Comparison of ENCODE assay signal across 25 cellular contexts in the genomic region with DNA sequence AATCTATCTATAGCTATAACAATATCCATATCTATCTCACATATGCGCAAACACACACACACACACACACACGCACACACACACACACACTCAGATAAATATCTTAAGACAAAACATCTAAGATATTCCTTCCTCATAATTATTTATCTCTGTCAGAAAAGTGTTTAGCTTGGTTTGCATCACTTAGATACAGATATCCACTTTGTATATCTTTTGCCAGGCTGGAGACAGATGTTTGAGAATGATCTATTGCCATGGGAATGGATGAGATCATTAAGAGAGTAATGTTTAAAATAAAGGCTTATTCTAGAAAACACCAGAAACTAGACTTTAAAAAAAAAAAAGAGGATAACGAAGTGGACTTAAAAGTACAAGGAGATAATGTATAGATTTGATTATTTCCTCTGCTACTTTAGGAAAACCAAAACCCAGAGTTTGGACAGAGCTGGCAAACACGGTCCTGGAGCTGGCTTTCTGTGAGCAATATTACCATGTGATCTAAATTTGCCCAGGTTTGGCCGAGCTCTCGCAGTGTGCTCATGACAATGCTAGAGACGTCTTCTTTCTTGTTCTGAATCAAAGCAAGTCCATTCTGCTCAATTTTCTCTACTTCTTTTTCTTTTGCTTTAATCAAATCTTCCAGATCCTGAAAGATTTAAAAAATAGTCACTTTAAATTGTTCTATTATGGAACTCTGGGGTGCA.
A peak's percentile ranks its signal among the peaks of the same experiment; 100 is the strongest.
DNase-seq lines count a peak whose midpoint lies in the region; ATAC-seq, FAIRE-seq and TF ChIP-seq lines count a peak whose summit lies in the region.
"Had no signal": no experiment of that assay in that cellular context is flagged by ENCODE, and none has a peak within 500 bp of the region (broad histone marks: within the 10 kb centered on the region; RNA-seq: fewer than 3 reads in every experiment).

No MANE protein-coding gene starts in this region.

- POLR2A ChIA-PET in K562 (lab: Yijun Ruan, JAX): interaction anchor here (0.5 kb wide), 2 partner anchors 90 to 844 kb away, joined by 3 read pairs; no protein-coding TSS in a partner anchor

- FAIRE-seq in K562 (lab: Jason Lieb, UNC): no peak

- H2AFZ ChIP-seq in GM23248: no peak overlapping the region
- no peak overlapping the region for H2AFZ ChIP-seq in K562 (ENCODE audit: low read depth, low read length)

- TF ChIP-seq CTCF in K562 (IDR thresholded peaks at IDR 0.05 in 2 of 3, conservative IDR thresholded peaks at IDR 0.05 in 1 of 3; ENCODE audit: insufficient read depth in 2 of 3, low read depth in 1 of 3, low read length in 3 of 3) (no peak), fibroblast of the aortic adventitia (IDR thresholded peaks at IDR 0.05; ENCODE audit: insufficient read depth, low read length) (no peak), tibial nerve (IDR thresholded peaks at IDR 0.05) (no peak)

- TF ChIP-seq EP300 in K562 (IDR thresholded peaks at IDR 0.05; ENCODE audit: low read length) (no peak), tibial nerve (IDR thresholded peaks at IDR 0.05) (no peak)

- H3K4me1 ChIP-seq in GM23248 (ENCODE audit: insufficient read depth) (no peaks in the 10 kb centered on the region), K562 (replicated peaks in 1 of 2; ENCODE audit: control insufficient read depth in 2 of 2, insufficient read depth in 2 of 2, low read length in 2 of 2) (no peaks in the 10 kb centered on the region), rectal smooth muscle tissue (ENCODE audit: control insufficient read depth, insufficient read depth, low read length) (peaks cover 4% of the 10 kb centered on the region), tibial nerve (no peaks in the 10 kb centered on the region)
- H3K4me1 ChIP-seq: ascending aorta, SJSA1 had no signal

- H4K20me1 ChIP-seq in GM23248 (ENCODE audit: insufficient read depth): no peaks in the 10 kb centered on the region
- H4K20me1 ChIP-seq in K562 (replicated peaks; ENCODE audit: control insufficient read depth, insufficient read depth, low read length): no peaks in the 10 kb centered on the region

- intact Hi-C loops in K562 (cut with micrococcal nuclease): no loop called here

- no peaks in the 10 kb centered on the region for H3K9me1 ChIP-seq in K562 (ENCODE audit: control insufficient read depth, insufficient read depth, low read length)

- DNase-seq in GM23248 (peak; percentile 16), K562 (ENCODE audit: extremely low read depth in 1 of 4, low spot score in 3 of 4) (no peak), fibroblast of the aortic adventitia (ENCODE audit: low read depth) (peak; percentile 58), tibial nerve (ENCODE audit: low spot score in 2 of 2) (no peak), foreskin melanocyte (no peak), mucosa of gallbladder (ENCODE audit: low spot score) (no peak), KG1 (lab: John Stamatoyannopoulos, UW) (no peak)
- DNase-seq: activated CD4-positive, alpha-beta memory T cell treated with anti-CD3 and anti-CD28 coated beads for 36 hours; activated CD8-positive, alpha-beta memory T cell treated with anti-CD3 and anti-CD28 coated beads, Interleukin-2, amount 50 U/mL, for 48 hours; central memory CD4-positive, alpha-beta T cell; glutamatergic neuron; Karpas-422; mesendoderm; naive B cell; NCI-H1694 treated with DMSO at 0.1 percent for 48 hours; NCI-H526; stimulated activated naive CD8-positive, alpha-beta T cell treated with anti-CD3 and anti-CD28 coated beads, Interleukin-15, amount 100 ng/mL, for 72 hours; T-cell; transverse colon had no signal

- 0 out of 2 replicates have a peak, but pooled peaks cover 4% of the 10 kb centered on the region for H3F3A ChIP-seq in GM23248 (ENCODE audit: insufficient read depth)

- H3K36me3 ChIP-seq in GM23248 (ENCODE audit: low read depth) (peaks cover 88% of the 10 kb centered on the region), K562 (ENCODE audit: control insufficient read depth, insufficient read depth, low read length) (no peaks in the 10 kb centered on the region), rectal smooth muscle tissue (ENCODE audit: control insufficient read depth, insufficient read depth, low read length) (peaks cover 29% of the 10 kb centered on the region), tibial nerve (peaks cover 4 to 69% (median 7%) of the 10 kb centered on the region in 3 donors)

- H3K27me3 ChIP-seq in GM23248 (replicated peaks; ENCODE audit: insufficient read depth): no peaks in the 10 kb centered on the region
- no peaks in the 10 kb centered on the region for H3K27me3 ChIP-seq in K562 (ENCODE audit: control insufficient read depth in 2 of 2, insufficient read depth in 2 of 2, low read length in 2 of 2)
- no peaks in the 10 kb centered on the region for H3K27me3 ChIP-seq in rectal smooth muscle tissue (ENCODE audit: control insufficient read depth, insufficient read depth, low read length)
- H3K27me3 ChIP-seq in tibial nerve: no peaks in the 10 kb centered on the region
- H3K27me3 ChIP-seq: ascending aorta, SJSA1, transverse colon had no signal

- no peaks in the 10 kb centered on the region for H3K9me2 ChIP-seq in GM23248 (ENCODE audit: insufficient read depth)

- no peak for TF ChIP-seq RAD21 in K562 (CRISPR knock-in tag; conservative IDR thresholded peaks at IDR 0.05 in 1 of 2, IDR thresholded peaks at IDR 0.05 in 1 of 2)

- H3K79me2 ChIP-seq in GM23248 (ENCODE audit: insufficient read depth): no peaks in the 10 kb centered on the region
- H3K79me2 ChIP-seq in K562 (ENCODE audit: control insufficient read depth, insufficient read depth, low read length): no peaks in the 10 kb centered on the region

- in situ Hi-C loops in GM23248 (cut with MboI): no loop called here
- in situ Hi-C loops in K562 (cut with MboI): no loop called here

- no peak for TF ChIP-seq POLR2A in K562 (conservative IDR thresholded peaks at IDR 0.05)
- no peak for TF ChIP-seq POLR2A in tibial nerve (IDR thresholded peaks at IDR 0.05)

- BruUV-seq in K562 (replicated peaks; lab: Mats Ljungman, UMichigan): no TSS peak

- H3K4me2 ChIP-seq in GM23248 (ENCODE audit: unreplicated experiment): no peak overlapping the region
- no peak overlapping the region for H3K4me2 ChIP-seq in K562 (ENCODE audit: insufficient read depth, low read length)

- CTCF ChIA-PET in K562 (lab: Yijun Ruan, JAX; ENCODE audit: low intra/inter-chr PET ratio): no interaction called here

- no peak for ATAC-seq in K562
- ATAC-seq: activated CD4-positive, CD25-positive, alpha-beta regulatory T cell treated with anti-CD3 and anti-CD28 coated beads, Interleukin-2, amount 50 U/mL, for 24 hours; Panc1; stimulated activated naive CD8-positive, alpha-beta T cell treated with anti-CD3 and anti-CD28 coated beads, Interleukin-15, amount 100 ng/mL, for 72 hours; T-cell had no signal

- H3K9ac ChIP-seq in GM23248 (no peak overlapping the region), K562 (ENCODE audit: insufficient read depth in 1 of 2, low read depth in 2 of 2, low read length in 2 of 2) (no peak overlapping the region), rectal smooth muscle tissue (ENCODE audit: low read length) (no peak overlapping the region)

- no peaks in the 10 kb centered on the region for H3K9me3 ChIP-seq in GM23248 (ENCODE audit: low read depth)
- no peaks in the 10 kb centered on the region for H3K9me3 ChIP-seq in K562 (replicated peaks; ENCODE audit: control insufficient read depth, insufficient read depth, low read depth, low read length)
- H3K9me3 ChIP-seq in tibial nerve: peaks cover 0 to 17% (median 4%) of the 10 kb centered on the region in 4 donors

- H3K27ac ChIP-seq in GM23248 (no peak overlapping the region), K562 (ENCODE audit: extremely low read depth, low read depth, low read length) (no peak overlapping the region), rectal smooth muscle tissue (ENCODE audit: low read depth, low read length) (peak overlapping the region; percentile 4), tibial nerve (no peak overlapping the region)
- H3K27ac ChIP-seq: ascending aorta, epithelial cell of prostate, SJSA1 had no signal

- WGBS in GM23248 (ENCODE audit: low coverage in 1 of 2, low lambda C conversion rate in 2 of 2, missing lambda C conversion rate in 2 of 2), 2 experiments: 59 to 66% methylated on average over 7 of the region's 7 CpGs
- 0% methylated on average over 7 of the region's 7 CpGs for WGBS in K562 (ENCODE audit: insufficient coverage, low coverage, missing lambda C conversion rate)
- 74 to 79% methylated on average over 7 of the region's 7 CpGs for WGBS in tibial nerve, 2 donors

- H3K4me3 ChIP-seq in GM23248: no peak overlapping the region
- H3K4me3 ChIP-seq in K562: no peak overlapping the region
- no peak overlapping the region for H3K4me3 ChIP-seq in fibroblast of the aortic adventitia (ENCODE audit: low read depth, low read length)
- H3K4me3 ChIP-seq in rectal smooth muscle tissue (ENCODE audit: low read length): no peak overlapping the region
- H3K4me3 ChIP-seq in tibial nerve: no peak overlapping the region
- H3K4me3 ChIP-seq: ascending aorta, SJSA1, transverse colon had no signal

TF ChIP-seq in K562, 482 proteins besides CTCF, POLR2A, EP300 and RAD21:
- TF ChIP-seq RBM25 (IDR thresholded peaks at IDR 0.05; ENCODE audit: low read depth, low read length, severe bottlenecking): peak; percentile 3
- no peak for TF ChIP-seq TEAD4 (IDR thresholded peaks at IDR 0.05; ENCODE audit: low read length)
- TF ChIP-seq TEAD4 (CRISPR knock-in tag; IDR thresholded peaks at IDR 0.05; ENCODE audit: borderline replicate concordance): no peak
TF ChIP-seq in K562: peak in this region for 1.

Comparison
In these comparisons a context has a peak if more than half of its experiments do, and no peak if none do; other contexts are left out.
1. DNase-seq: peak in GM23248 (single experiment) and fibroblast of the aortic adventitia (single experiment); none in K562 (0 of 4), tibial nerve (0 of 2), foreskin melanocyte (single experiment), mucosa of gallbladder (single experiment) and KG1 (single experiment).